ENCODE assay signal across 12 cellular contexts in the genomic region with DNA sequence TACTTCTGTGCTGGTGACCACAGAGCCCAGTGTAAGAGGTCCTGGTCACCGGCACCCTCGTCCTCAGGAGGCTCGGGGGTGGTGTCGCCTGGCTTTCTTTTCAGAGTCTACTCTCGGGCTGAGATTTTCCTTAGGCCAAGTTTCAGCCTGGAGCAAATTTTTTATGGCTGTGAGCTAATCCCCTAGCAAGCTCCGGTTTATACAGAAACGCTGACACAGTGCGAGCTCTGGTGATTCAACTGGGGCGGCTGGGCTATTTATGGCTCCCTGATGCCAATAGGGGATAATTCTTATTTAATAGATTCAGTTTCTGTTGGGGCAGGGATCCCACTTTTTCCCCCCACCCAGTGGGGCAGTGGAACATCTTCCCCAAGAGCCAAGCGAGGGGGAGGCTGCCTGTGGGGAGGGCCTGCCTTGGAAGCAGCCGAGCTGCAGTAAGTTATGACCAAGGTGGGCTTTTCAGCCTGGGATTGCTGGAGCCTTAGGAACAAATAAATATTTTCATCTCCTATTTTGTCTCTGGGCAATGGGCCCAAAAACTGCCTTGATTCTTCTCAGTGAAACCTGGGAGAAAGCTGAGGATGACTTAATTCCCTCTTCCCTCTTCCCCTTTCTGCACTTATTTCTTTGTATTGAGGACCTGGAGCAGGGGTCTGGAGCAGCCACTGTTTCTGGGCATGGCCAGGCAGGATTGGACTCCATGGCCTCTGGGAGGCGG.
DNase-seq lines count a peak whose midpoint lies in the region; ATAC-seq and TF ChIP-seq lines count a peak whose summit lies in the region.
"Had no signal": no experiment of that assay in that cellular context is flagged by ENCODE, and none has a peak within 500 bp of the region (broad histone marks: within the 10 kb centered on the region; RNA-seq: fewer than 3 reads in every experiment).

No MANE protein-coding gene starts in this region.

- peak overlapping the region; percentile 83 for H3K4me3 Mint-ChIP-seq in HFFc6
- H3K4me3 Mint-ChIP-seq: stimulated activated naive CD8-positive, alpha-beta T cell treated with anti-CD3 and anti-CD28 coated beads, Interleukin-15, amount 100 ng/mL, for 72 hours had no signal

- no peaks in the 10 kb centered on the region for H3K27me3 ChIP-seq in subcutaneous abdominal adipose tissue (ENCODE audit: control insufficient read depth in 5 of 5, insufficient read depth in 4 of 5, low read length in 5 of 5)
- H3K27me3 ChIP-seq: Peyer's patch had no signal

- H3K9ac ChIP-seq in subcutaneous abdominal adipose tissue (ENCODE audit: low read length in 5 of 5): peak overlapping the region in 1 of 5 donors; percentile 18

- TF ChIP-seq CTCF in HFFc6 (IDR thresholded peaks at IDR 0.05): no peak
- no peak for TF ChIP-seq CTCF in astrocyte of the spinal cord (IDR thresholded peaks at IDR 0.05; ENCODE audit: low read depth, low read length)

- H3K36me3 Mint-ChIP-seq in HFFc6 (ENCODE audit: low read depth): no peaks in the 10 kb centered on the region

- DNase-seq in HFFc6 (peak; percentile 94), astrocyte of the spinal cord (ENCODE audit: low read depth, low spot score) (peak; percentile 79), islet precursor cell (peak; percentile 87), NCI-H1105 treated with DMSO at 0.1 percent for 48 hours (lab: John Stamatoyannopoulos, UW) (no peak), SKM-1 (lab: John Stamatoyannopoulos, UW; ENCODE audit: unreplicated experiment) (no peak), NCI-H774 (lab: John Stamatoyannopoulos, UW) (no peak)
- DNase-seq: DMS153; NCI-H2171; Peyer's patch; stimulated activated naive CD8-positive, alpha-beta T cell treated with anti-CD3 and anti-CD28 coated beads, Interleukin-15, amount 100 ng/mL, for 72 hours had no signal

- in situ Hi-C loops in astrocyte of the spinal cord (cut with HindIII; ENCODE audit: low sequenced_read_pairs): no loop called here

- peaks cover 96% of the 10 kb centered on the region for H3K4me1 Mint-ChIP-seq in HFFc6 (ENCODE audit: low read depth)
- H3K4me1 Mint-ChIP-seq: stimulated activated naive CD8-positive, alpha-beta T cell treated with anti-CD3 and anti-CD28 coated beads, Interleukin-15, amount 100 ng/mL, for 72 hours had no signal

- H3K36me3 ChIP-seq in subcutaneous abdominal adipose tissue (ENCODE audit: control insufficient read depth in 5 of 5, insufficient read depth in 5 of 5, low read length in 5 of 5): no peaks in the 10 kb centered on the region
- H3K36me3 ChIP-seq: Peyer's patch had no signal

- peak overlapping the region; percentile 58 for H3K27ac ChIP-seq in subcutaneous abdominal adipose tissue (ENCODE audit: low read depth, low read length)

- H3K9me3 ChIP-seq in subcutaneous abdominal adipose tissue (ENCODE audit: control insufficient read depth in 5 of 5, low read length in 5 of 5): no peaks in the 10 kb centered on the region

- ATAC-seq in GM21737 (IDR thresholded peaks at IDR 0.05; ENCODE audit: unreplicated experiment): no peak
- ATAC-seq: stimulated activated naive CD8-positive, alpha-beta T cell treated with anti-CD3 and anti-CD28 coated beads, Interleukin-15, amount 100 ng/mL, for 72 hours had no signal

- H3K9me3 Mint-ChIP-seq in HFFc6: no peaks in the 10 kb centered on the region
- H3K9me3 Mint-ChIP-seq: stimulated activated naive CD8-positive, alpha-beta T cell treated with anti-CD3 and anti-CD28 coated beads, Interleukin-15, amount 100 ng/mL, for 72 hours had no signal

- peaks cover 3 to 46% (median 38%) of the 10 kb centered on the region in 5 donors for H3K4me1 ChIP-seq in subcutaneous abdominal adipose tissue (ENCODE audit: control insufficient read depth in 5 of 5, insufficient read depth in 5 of 5, low read length in 5 of 5)
- H3K4me1 ChIP-seq: Peyer's patch had no signal

- no peak overlapping the region for H3K4me3 ChIP-seq in astrocyte of the spinal cord (ENCODE audit: low read depth, low read length)
- no peak overlapping the region for H3K4me3 ChIP-seq in subcutaneous abdominal adipose tissue (ENCODE audit: low read depth in 1 of 5, low read length in 5 of 5)
- H3K4me3 ChIP-seq: Peyer's patch had no signal

- H3K27ac Mint-ChIP-seq in HFFc6: peak overlapping the region; percentile 99

- peaks cover 2% of the 10 kb centered on the region; the same call in 1 of the 2 replicates for H3K27me3 Mint-ChIP-seq in HFFc6 (ENCODE audit: insufficient read depth)
- H3K27me3 Mint-ChIP-seq: stimulated activated naive CD8-positive, alpha-beta T cell treated with anti-CD3 and anti-CD28 coated beads, Interleukin-15, amount 100 ng/mL, for 72 hours had no signal

Comparison
In these comparisons a context has a peak if more than half of its experiments do, and no peak if none do; other contexts are left out.
1. DNase-seq: peak in HFFc6 (single experiment), astrocyte of the spinal cord (single experiment) and islet precursor cell (single experiment); none in NCI-H1105 treated with DMSO at 0.1 percent for 48 hours (single experiment), SKM-1 (single experiment) and NCI-H774 (single experiment).